Comparison of ENCODE assay signal across 10 cellular contexts in the genomic region with DNA sequence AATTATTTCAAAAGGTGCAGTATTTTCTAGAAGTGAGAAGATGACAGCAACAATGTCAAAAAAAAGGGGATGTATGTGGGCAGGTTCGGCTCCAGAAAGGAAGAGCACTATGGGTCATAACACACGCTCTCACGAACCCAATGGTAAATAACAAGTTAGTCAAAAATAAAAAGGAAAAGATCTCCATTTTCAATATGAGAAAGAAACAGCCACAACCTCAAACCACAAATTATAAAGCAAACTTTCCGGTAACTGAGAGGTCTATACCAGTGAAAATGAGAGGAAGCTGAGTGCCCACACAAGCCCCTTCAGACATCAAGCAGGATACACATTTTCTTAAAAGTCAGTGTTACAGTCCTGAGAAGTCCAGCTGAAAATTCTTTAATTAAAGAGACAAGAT.
A peak's percentile ranks its signal among the peaks of the same experiment; 100 is the strongest.
DNase-seq lines count a peak whose midpoint lies in the region; ATAC-seq and TF ChIP-seq lines count a peak whose summit lies in the region.
"Had no signal": no experiment of that assay in that cellular context is flagged by ENCODE, and none has a peak within 500 bp of the region (broad histone marks: within the 10 kb centered on the region; RNA-seq: fewer than 3 reads in every experiment).

No MANE protein-coding gene starts in this region.

- peak; percentile 87 for ATAC-seq in HG02610 (IDR thresholded peaks at IDR 0.05; ENCODE audit: unreplicated experiment)
- ATAC-seq in stimulated activated naive B cell treated with anti-CD40 and anti-IgM and Interleukin-4, amounts not matched to agents 10 μg/mL and 1 μg/mL and 100 μg/mL, for 72 hours (replicated peaks): peak; percentile 94 to 95

- H3K4me1 ChIP-seq in adrenal gland (replicated peaks in 1 of 2): no peaks in the 10 kb centered on the region

- TF ChIP-seq POLR2A in adrenal gland (IDR thresholded peaks at IDR 0.05): no peak

- no peak overlapping the region for H3K4me3 Mint-ChIP-seq in activated naive CD4-positive, alpha-beta T cell treated with anti-CD3 and anti-CD28 coated beads for 36 hours
- peak overlapping the region in 1 of 2 donors; percentile 1 for H3K4me3 Mint-ChIP-seq in stimulated activated naive B cell treated with anti-CD40 and anti-IgM and Interleukin-4, amounts not matched to agents 10 μg/mL and 1 μg/mL and 100 μg/mL, for 72 hours

- H3K4me3 ChIP-seq in adrenal gland: no peak overlapping the region

- H3K27me3 ChIP-seq in adrenal gland: no peaks in the 10 kb centered on the region

- H3K36me3 ChIP-seq in adrenal gland (replicated peaks in 1 of 2): no peaks in the 10 kb centered on the region

- TF ChIP-seq CTCF in adrenal gland (IDR thresholded peaks at IDR 0.05): no peak

- H3K36me3 Mint-ChIP-seq in activated naive CD4-positive, alpha-beta T cell treated with anti-CD3 and anti-CD28 coated beads for 36 hours (ENCODE audit: low read depth): no peaks in the 10 kb centered on the region
- no peaks in the 10 kb centered on the region for H3K36me3 Mint-ChIP-seq in stimulated activated naive B cell treated with anti-CD40 and anti-IgM and Interleukin-4, amounts not matched to agents 10 μg/mL and 1 μg/mL and 100 μg/mL, for 72 hours

- H3K27me3 Mint-ChIP-seq in activated naive CD4-positive, alpha-beta T cell treated with anti-CD3 and anti-CD28 coated beads for 36 hours (ENCODE audit: low read depth): peaks cover 11% of the 10 kb centered on the region
- H3K27me3 Mint-ChIP-seq in stimulated activated naive B cell treated with anti-CD40 and anti-IgM and Interleukin-4, amounts not matched to agents 10 μg/mL and 1 μg/mL and 100 μg/mL, for 72 hours: no peaks in the 10 kb centered on the region

- H3K27ac ChIP-seq in adrenal gland: no peak overlapping the region
- H3K27ac ChIP-seq: RWPE1 had no signal

- H3K4me1 Mint-ChIP-seq in activated naive CD4-positive, alpha-beta T cell treated with anti-CD3 and anti-CD28 coated beads for 36 hours (ENCODE audit: low read depth): peaks cover 15% of the 10 kb centered on the region
- peaks cover 0 to 18% of the 10 kb centered on the region in 2 donors for H3K4me1 Mint-ChIP-seq in stimulated activated naive B cell treated with anti-CD40 and anti-IgM and Interleukin-4, amounts not matched to agents 10 μg/mL and 1 μg/mL and 100 μg/mL, for 72 hours

- intact Hi-C loops in activated naive CD4-positive, alpha-beta T cell treated with anti-CD3 and anti-CD28 coated beads for 36 hours (cut with micrococcal nuclease): no loop called here
- intact Hi-C loops in adrenal gland (cut with DNase I): no loop called here

- H3K9me3 ChIP-seq in adrenal gland (replicated peaks in 1 of 3): no peaks in the 10 kb centered on the region

- H3K27ac Mint-ChIP-seq in activated naive CD4-positive, alpha-beta T cell treated with anti-CD3 and anti-CD28 coated beads for 36 hours: no peak overlapping the region
- H3K27ac Mint-ChIP-seq in stimulated activated naive B cell treated with anti-CD40 and anti-IgM and Interleukin-4, amounts not matched to agents 10 μg/mL and 1 μg/mL and 100 μg/mL, for 72 hours: no peak overlapping the region

- peak; percentile 7 for DNase-seq in activated naive CD4-positive, alpha-beta T cell treated with anti-CD3 and anti-CD28 coated beads for 36 hours
- no peak for DNase-seq in activated naive CD4-positive, alpha-beta T cell (lab: John Stamatoyannopoulos, UW)
- DNase-seq in MV-4-11 (lab: John Stamatoyannopoulos, UW) (peak; percentile 67), NK-92 (lab: John Stamatoyannopoulos, UW; ENCODE audit: unreplicated experiment) (no peak), HPDE6-E6E7 (ENCODE audit: extremely low spot score) (no peak), adrenal gland (no peak)
- peak; percentile 13 for DNase-seq in stimulated activated naive B cell treated with anti-CD40 and anti-IgM and Interleukin-4, amounts not matched to agents 10 μg/mL and 1 μg/mL and 100 μg/mL, for 72 hours
- DNase-seq: activated CD8-positive, alpha-beta memory T cell treated with anti-CD3 and anti-CD28 coated beads, Interleukin-2, amount 50 U/mL, for 48 hours had no signal

- CTCF ChIA-PET in activated naive CD4-positive, alpha-beta T cell treated with anti-CD3 and anti-CD28 coated beads for 36 hours (lab: Charles Lee): no interaction called here

- WGBS in adrenal gland, 4 donors: 76 to 88% (median 82%) methylated on average over 4 of the region's 4 CpGs

- H3K9me3 Mint-ChIP-seq in activated naive CD4-positive, alpha-beta T cell treated with anti-CD3 and anti-CD28 coated beads for 36 hours: peaks cover under 1% of the 10 kb centered on the region
- peaks cover 2 to 4% of the 10 kb centered on the region in 2 donors for H3K9me3 Mint-ChIP-seq in stimulated activated naive B cell treated with anti-CD40 and anti-IgM and Interleukin-4, amounts not matched to agents 10 μg/mL and 1 μg/mL and 100 μg/mL, for 72 hours

Comparison
In these comparisons a context has a peak if more than half of its experiments do, and no peak if none do; other contexts are left out.
1. DNase-seq: peak in activated naive CD4-positive, alpha-beta T cell treated with anti-CD3 and anti-CD28 coated beads for 36 hours (single experiment), MV-4-11 (single experiment) and stimulated activated naive B cell treated with anti-CD40 and anti-IgM and Interleukin-4, amounts not matched to agents 10 μg/mL and 1 μg/mL and 100 μg/mL, for 72 hours (single experiment); none in activated naive CD4-positive, alpha-beta T cell (0 of 4), NK-92 (single experiment), HPDE6-E6E7 (single experiment) and adrenal gland (0 of 7).